In genomic region chr5:154168395-154168794, GRCh38 we compare ENCODE assay signal across 37 cellular contexts. TPM values are rescaled to one million over a fixed set of nuclear protein-coding genes. Genes with fewer than 3 reads are reported as not detected.
DNase-seq lines count a peak whose midpoint lies in the region; ATAC-seq, FAIRE-seq and TF ChIP-seq lines count a peak whose summit lies in the region.
"Had no signal": no experiment of that assay in that cellular context is flagged by ENCODE, and none has a peak within 500 bp of the region (broad histone marks: within the 10 kb centered on the region; RNA-seq: fewer than 3 reads in every experiment).

No MANE protein-coding gene starts in this region.

- H3K4me1 ChIP-seq in A549: no peaks in the 10 kb centered on the region; the same call in 2 of the 3 replicates
- peaks cover 16% of the 10 kb centered on the region for H3K4me1 ChIP-seq in SJCRH30
- H3K4me1 ChIP-seq in smooth muscle cell (ENCODE audit: low read depth): peaks cover 18% of the 10 kb centered on the region
- H3K4me1 ChIP-seq: breast epithelium, Caco-2, suprapubic skin, upper lobe of left lung had no signal

- H3K79me2 ChIP-seq in smooth muscle cell (ENCODE audit: low read depth): no peaks in the 10 kb centered on the region

- peak; percentile 52 to 59; a peak in 4 of 6 replicates for ATAC-seq in A549
- peak; percentile 68 for ATAC-seq in left ventricle myocardium superior
- ATAC-seq: naive thymus-derived CD8-positive, alpha-beta T cell had no signal

- H3K36me3 ChIP-seq in SJCRH30: no peaks in the 10 kb centered on the region
- no peaks in the 10 kb centered on the region for H3K36me3 ChIP-seq in smooth muscle cell (ENCODE audit: low read depth)
- H3K36me3 ChIP-seq: breast epithelium, suprapubic skin, upper lobe of left lung had no signal

- H3K27me3 Mint-ChIP-seq in CD14-positive monocyte (ENCODE audit: low read depth in 3 of 3): peaks cover 5 to 12% (median 11%) of the 10 kb centered on the region in 3 donors

- H2AFZ ChIP-seq in smooth muscle cell (ENCODE audit: low read depth): no peak overlapping the region

- H3K4me3 ChIP-seq in A549: no peak overlapping the region
- no peak overlapping the region for H3K4me3 ChIP-seq in SJCRH30
- H3K4me3 ChIP-seq in smooth muscle cell: no peak overlapping the region
- no peak overlapping the region for H3K4me3 ChIP-seq in lower leg skin (ENCODE audit: low read depth, poor library complexity, severe bottlenecking)
- H3K4me3 ChIP-seq: breast epithelium, skin epidermis, suprapubic skin, upper lobe of left lung had no signal

- 0 out of 2 replicates have a peak, but pooled peaks cover 2% of the 10 kb centered on the region for H3K27me3 ChIP-seq in SJCRH30
- peaks cover 15% of the 10 kb centered on the region for H3K27me3 ChIP-seq in smooth muscle cell (ENCODE audit: low read depth)
- H3K27me3 ChIP-seq: breast epithelium, suprapubic skin, upper lobe of left lung had no signal

- TF ChIP-seq EP300 in A549 (IDR thresholded peaks at IDR 0.05): no peak

- TF ChIP-seq RAD21 in A549 (conservative IDR thresholded peaks at IDR 0.05 in 1 of 2, IDR thresholded peaks at IDR 0.05 in 1 of 2): no peak

- peaks cover 6% of the 10 kb centered on the region for H3F3A ChIP-seq in smooth muscle cell (ENCODE audit: low read depth)

- POLR2A ChIA-PET in A549 (lab: Yijun Ruan, JAX): no interaction called here

- H3K4me3 Mint-ChIP-seq in CD14-positive monocyte: no peak overlapping the region
- H3K4me3 Mint-ChIP-seq: activated B cell treated with CpG ODN at 0.5 μM for 24 hours; activated CD4-positive, alpha-beta T cell treated with anti-CD3 and anti-CD28 coated beads, Interleukin-2, amount 10 ng/mL, durations not matched to agents 7 days and 5 days; activated naive CD8-positive, alpha-beta T cell; activated T-cell treated with anti-CD3 and anti-CD28 coated beads, Interleukin-2, amount 50 U/mL, for 24 hours; HFFc6; naive thymus-derived CD8-positive, alpha-beta T cell had no signal

- no peaks in the 10 kb centered on the region for H3K4me1 Mint-ChIP-seq in CD14-positive monocyte
- H3K4me1 Mint-ChIP-seq: activated B cell treated with CpG ODN at 0.5 μM for 24 hours; naive thymus-derived CD8-positive, alpha-beta T cell had no signal

- H3K27ac ChIP-seq in A549 (no peak overlapping the region), SJCRH30 (no peak overlapping the region), smooth muscle cell (ENCODE audit: low read depth) (no peak overlapping the region)
- H3K27ac ChIP-seq: breast epithelium, skin epidermis, suprapubic skin, upper lobe of left lung had no signal

- no peak for FAIRE-seq in A549 (lab: Jason Lieb, UNC)
- FAIRE-seq: colon, HTR-8/SVneo, islet of Langerhans had no signal

- H4K20me1 ChIP-seq in smooth muscle cell (ENCODE audit: low read depth): no peaks in the 10 kb centered on the region

- no peaks in the 10 kb centered on the region for H3K36me3 Mint-ChIP-seq in CD14-positive monocyte
- H3K36me3 Mint-ChIP-seq: activated naive CD8-positive, alpha-beta T cell; naive thymus-derived CD8-positive, alpha-beta T cell had no signal

- H3K9me3 ChIP-seq in A549 (no peaks in the 10 kb centered on the region), SJCRH30 (replicated peaks) (no peaks in the 10 kb centered on the region), smooth muscle cell (replicated peaks; ENCODE audit: low read depth) (no peaks in the 10 kb centered on the region)
- H3K9me3 ChIP-seq: breast epithelium, Caco-2, suprapubic skin, upper lobe of left lung had no signal

- H3K27ac Mint-ChIP-seq in CD14-positive monocyte: no peak overlapping the region
- H3K27ac Mint-ChIP-seq: activated B cell treated with CpG ODN at 0.5 μM for 24 hours; activated CD4-positive, alpha-beta T cell treated with anti-CD3 and anti-CD28 coated beads, Interleukin-2, amount 10 ng/mL, durations not matched to agents 7 days and 5 days; activated naive CD8-positive, alpha-beta T cell; activated T-cell treated with anti-CD3 and anti-CD28 coated beads, Interleukin-2, amount 50 U/mL, for 24 hours; HFFc6 had no signal

- intact Hi-C loops in left ventricle myocardium superior (cut with micrococcal nuclease) (no loop called here), CD14-positive monocyte (cut with micrococcal nuclease) (no loop called here), lower leg skin (cut with DNase I; ENCODE audit: low total_unique reads) (no loop called here)

- CTCF ChIA-PET in A549 (lab: Yijun Ruan, JAX): no interaction called here

- TF ChIP-seq CTCF in A549 (IDR thresholded peaks at IDR 0.05) (no peak), smooth muscle cell (IDR thresholded peaks at IDR 0.05; ENCODE audit: borderline replicate concordance, insufficient read depth, poor library complexity, severe bottlenecking) (no peak), CD14-positive monocyte (IDR thresholded peaks at IDR 0.05) (no peak), lower leg skin (IDR thresholded peaks at IDR 0.05) (no peak)

- TF ChIP-seq POLR2A in A549 (IDR thresholded peaks at IDR 0.05; ENCODE audit: low read length) (no peak), lower leg skin (IDR thresholded peaks at IDR 0.05) (no peak)

- WGBS in A549 (ENCODE audit: missing lambda C conversion rate): 74% methylated on average over 2 of the region's 2 CpGs
- whole genome bisulfite sequencing in smooth muscle cell (ENCODE audit: low lambda C conversion rate): 87% methylated on average over 2 of the region's 2 CpGs
- 65 to 67% methylated on average over 2 of the region's 2 CpGs for WGBS in lower leg skin, 2 donors

- no peak overlapping the region for H3K9ac ChIP-seq in smooth muscle cell (ENCODE audit: low read depth)

- peaks cover 0 to 7% (median 0%) of the 10 kb centered on the region in 7 donors for H3K9me3 Mint-ChIP-seq in CD14-positive monocyte
- H3K9me3 Mint-ChIP-seq: activated B cell treated with CpG ODN at 0.5 μM for 24 hours; activated CD4-positive, alpha-beta T cell treated with anti-CD3 and anti-CD28 coated beads, Interleukin-2, amount 10 ng/mL, durations not matched to agents 7 days and 5 days; activated T-cell treated with anti-CD3 and anti-CD28 coated beads, Interleukin-2, amount 50 U/mL, for 24 hours; HFFc6; naive thymus-derived CD8-positive, alpha-beta T cell had no signal

- DNase-seq in A549 (ENCODE audit: low read depth in 1 of 2, low spot score in 1 of 2) (no peak), AG20443 (ENCODE audit: low spot score) (peak; percentile 78), SJCRH30 (peak; percentile 28 to 51), left ventricle myocardium superior (no peak), smooth muscle cell (lab: John Stamatoyannopoulos, UW; ENCODE audit: unreplicated experiment) (no peak), CD14-positive monocyte (ENCODE audit: low spot score) (no peak), lower leg skin (ENCODE audit: low spot score in 2 of 2) (no peak)
- DNase-seq in activated CD8-positive, alpha-beta memory T cell treated with anti-CD3 and anti-CD28 coated beads for 24 hours: no peak
- DNase-seq: activated B cell treated with CpG ODN at 0.5 μM for 24 hours; activated CD4-positive, alpha-beta T cell treated with anti-CD3 and anti-CD28 coated beads, Interleukin-2, amount 10 ng/mL, durations not matched to agents 7 days and 5 days; activated effector memory CD4-positive, alpha-beta T cell treated with anti-CD3 and anti-CD28 coated beads, Interleukin-2, amount 50 U/mL, for 16 hours; activated T-cell treated with anti-CD3 and anti-CD28 coated beads, Interleukin-2, amount 50 U/mL, for 24 hours; Caco-2; DMS79; effector CD4-positive, alpha-beta T cell; GDM1; glutamatergic neuron; HFFc6; KBM-7; midbrain; MM.1S; naive thymus-derived CD8-positive, alpha-beta T cell; NCI-H1105 treated with DMSO at 0.1 percent for 48 hours; NCI-H187 treated with DMSO at 0.1 percent for 48 hours; NCI-H2227 treated with DMSO at 0.1 percent for 48 hours; NCI-H526 treated with DMSO at 0.1 percent for 48 hours; SIG-M5; stimulated activated naive CD4-positive, alpha-beta T cell treated with Interleukin-2 at 50 U/mL for 16 hours; T1000 had no signal

- H3K4me2 ChIP-seq in A549: no peak overlapping the region
- no peak overlapping the region for H3K4me2 ChIP-seq in smooth muscle cell

TF ChIP-seq in A549, 52 proteins besides CTCF, POLR2A, EP300 and RAD21:
- no peak for TF ChIP-seq JUNB (IDR thresholded peaks at IDR 0.05)

RNA-seq across cellular contexts. Expression of gene GALNT10, which starts 22.1 kb away (rescaled TPM):
- polyA plus RNA-seq in A549 (2011; rRNA removed) (156 and 215 TPM in 2 replicates), A549 (2017; fragmentation: RNase III; extraction: RNeasy Plus Mini Kit Qiagen cat#74134 plus additional on column Dnase treatment) (110 to 123 TPM (median 118 TPM) in 3 replicates), smooth muscle cell (23.6 and 25.9 TPM in 2 replicates), CD14-positive monocyte (1 to 10 TPM; 6.2 to 7.3 TPM)
- 73.3 and 84.8 TPM in 2 replicates for polyA plus RNA-seq in A549 (2012; cell fraction: cytosol; rRNA removed)
- polyA plus RNA-seq in A549 (2012; cell fraction: nucleus; rRNA removed): 83.6 and 89.7 TPM in 2 replicates
- polyA minus RNA-seq in A549 (2011; rRNA and poly(A)+ RNA removed): 408 and 422 TPM in 2 replicates
- 18.1 and 18.6 TPM in 2 replicates for total RNA-seq in SJCRH30 (2014; rRNA removed; shearing (Covaris generic))
- total RNA-seq in left ventricle myocardium superior (10.9 TPM), smooth muscle cell (24.6 and 28.4 TPM in 2 replicates), lower leg skin (10 to 100 TPM in 2 of 4 donors, 1 to 10 TPM in 2; 5.7 to 25.2 (median 9.7) TPM)

Comparison
In these comparisons a context has a peak if more than half of its experiments do, and no peak if none do; other contexts are left out.
1. DNase-seq: peak in AG20443 (single experiment) and SJCRH30 (2 of 2); none in A549 (0 of 2), left ventricle myocardium superior (single experiment), smooth muscle cell (single experiment), CD14-positive monocyte (single experiment), lower leg skin (0 of 2) and activated CD8-positive, alpha-beta memory T cell treated with anti-CD3 and anti-CD28 coated beads for 24 hours (single experiment).